1 cellular context compared by ENCODE assay signal in genomic region chr17:75839942-75840778, GRCh38.
TF ChIP-seq lines count a peak whose summit lies in the region.

No MANE protein-coding gene starts in this region.

TF ChIP-seq in H1, 55 proteins besides CTCF, POLR2A, EP300 and RAD21:
- TF ChIP-seq SP4 (IDR thresholded peaks at IDR 0.05; ENCODE audit: low read length) (no peak), HDAC6 (IDR thresholded peaks at IDR 0.05; ENCODE audit: low read depth, low read length) (no peak), CREB1 (IDR thresholded peaks at IDR 0.05) (no peak), FOSL1 (IDR thresholded peaks at IDR 0.05; ENCODE audit: insufficient read depth, low read depth, low read length) (no peak), TAF1 (IDR thresholded peaks at IDR 0.05; ENCODE audit: low read depth, low read length) (no peak), CEBPB (IDR thresholded peaks at IDR 0.05; ENCODE audit: low read depth, low read length) (no peak), CHD1 (IDR thresholded peaks at IDR 0.05; ENCODE audit: low read depth, low read length) (no peak), NRF1 (IDR thresholded peaks at IDR 0.05; ENCODE audit: low read depth, low read length) (no peak), ZNF274 (IDR thresholded peaks at IDR 0.05; ENCODE audit: borderline replicate concordance, extremely low read depth, low read length) (no peak), CBX5 (IDR thresholded peaks at IDR 0.05; ENCODE audit: low read depth, low read length) (no peak), SUZ12 (IDR thresholded peaks at IDR 0.05; ENCODE audit: low read length) (no peak), YY1 (IDR thresholded peaks at IDR 0.05; ENCODE audit: low read depth, low read length) (no peak), TBP (IDR thresholded peaks at IDR 0.05; ENCODE audit: low read depth, low read length) (no peak), SRF (IDR thresholded peaks at IDR 0.05; ENCODE audit: low read depth, low read length) (no peak)
- TF ChIP-seq, protein P1, sequence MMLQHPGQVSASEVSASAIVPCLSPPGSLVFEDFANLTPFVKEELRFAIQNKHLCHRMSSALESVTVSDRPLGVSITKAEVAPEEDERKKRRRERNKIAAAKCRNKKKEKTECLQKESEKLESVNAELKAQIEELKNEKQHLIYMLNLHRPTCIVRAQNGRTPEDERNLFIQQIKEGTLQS (IDR thresholded peaks at IDR 0.05; ENCODE audit: insufficient read depth, low read depth, low read length): no peak
